In the genomic region with DNA sequence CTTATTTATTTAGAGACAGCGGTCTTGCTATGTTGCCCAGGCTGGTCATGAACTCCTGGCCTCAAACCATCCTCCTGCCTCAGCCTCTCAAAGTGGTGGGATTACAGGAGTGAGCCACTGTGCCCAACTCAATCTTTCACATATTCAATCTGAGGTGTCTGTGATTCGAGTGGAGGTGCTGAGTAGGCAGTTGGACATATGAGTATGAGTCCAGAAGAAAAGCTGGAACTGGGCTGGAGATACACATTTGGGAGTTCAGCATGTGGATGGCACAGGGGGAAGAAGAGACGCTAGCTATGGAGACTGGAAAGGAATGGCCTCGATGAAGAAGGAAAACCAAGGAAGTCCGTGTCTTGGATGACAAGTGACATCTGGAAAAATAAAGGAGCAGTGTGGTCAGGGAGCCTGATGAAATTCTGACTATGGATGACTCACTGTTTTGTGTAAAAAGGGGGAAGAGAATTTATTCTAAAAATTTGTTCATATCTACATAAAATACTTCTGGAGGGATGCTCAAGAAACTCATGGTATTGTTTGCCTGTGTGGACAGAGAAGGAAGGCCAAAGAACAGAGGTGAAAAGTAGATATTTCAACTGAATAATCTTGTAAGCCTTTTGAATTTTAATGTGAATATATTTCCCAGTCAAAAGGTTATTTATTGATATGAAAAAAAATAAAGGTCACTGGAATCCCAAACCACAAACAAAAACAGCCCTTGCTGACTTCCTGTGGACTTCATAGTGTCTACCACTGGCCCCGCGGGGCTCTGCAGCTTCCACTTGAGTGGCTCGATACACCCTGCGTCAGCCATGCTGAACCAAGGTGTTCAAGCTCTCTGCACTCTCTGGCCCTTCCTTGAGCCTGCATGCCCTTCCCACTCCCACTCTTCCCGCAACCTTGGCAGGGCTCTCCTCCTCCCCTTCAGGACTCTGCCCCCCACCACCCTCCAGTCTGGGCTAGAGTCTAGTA, we compare ENCODE assay signal across 9 cellular contexts. TPM values are rescaled to one million over a fixed set of nuclear protein-coding genes. Genes with fewer than 3 reads are reported as not detected.
A peak's percentile ranks its signal among the peaks of the same experiment; 100 is the strongest.
DNase-seq lines count a peak whose midpoint lies in the region; ATAC-seq and TF ChIP-seq lines count a peak whose summit lies in the region.
"Had no signal": no experiment of that assay in that cellular context is flagged by ENCODE, and none has a peak within 500 bp of the region (broad histone marks: within the 10 kb centered on the region; RNA-seq: fewer than 3 reads in every experiment).

No MANE protein-coding gene starts in this region.

- no peaks in the 10 kb centered on the region for H3K36me3 ChIP-seq in fibroblast of lung (ENCODE audit: control insufficient read depth, insufficient read depth, low read length)

- peak overlapping the region; percentile 66 for H3K4me2 ChIP-seq in fibroblast of lung (ENCODE audit: extremely low read depth, insufficient read depth, low read length)

- DNase-seq in activated T-cell treated with anti-CD3 and anti-CD28 coated beads, Interleukin-2, amount 50 U/mL, for 72 hours = no peak
- DNase-seq in activated T-cell treated with anti-CD3 and anti-CD28 coated beads for 4 hours (no peak), RKO (ENCODE audit: low spot score) (peak; percentile 48), fibroblast of lung (ENCODE audit: low read depth in 2 of 2) (peak; percentile 69 to 92), NCI-H345 (lab: John Stamatoyannopoulos, UW) (no peak)
- DNase-seq in stimulated activated naive B cell treated with anti-CD40 and anti-IgM and Interleukin-4, amounts not matched to agents 10 μg/mL and 1 μg/mL and 100 μg/mL, for 72 hours = no peak

- H2AFZ ChIP-seq in fibroblast of lung (ENCODE audit: low read length) = peak overlapping the region; percentile 47

- H3K4me1 ChIP-seq in fibroblast of lung (ENCODE audit: control insufficient read depth, extremely low read depth, insufficient read depth, low read length) = peaks cover 8% of the 10 kb centered on the region

- no peaks in the 10 kb centered on the region for H3K27me3 Mint-ChIP-seq in activated T-cell treated with anti-CD3 and anti-CD28 coated beads, Interleukin-2, amount 50 U/mL, for 72 hours (ENCODE audit: low read depth)
- H3K27me3 Mint-ChIP-seq in stimulated activated naive B cell treated with anti-CD40 and anti-IgM and Interleukin-4, amounts not matched to agents 10 μg/mL and 1 μg/mL and 100 μg/mL, for 72 hours = no peaks in the 10 kb centered on the region
- H3K27me3 Mint-ChIP-seq: central memory CD8-positive, alpha-beta T cell had no signal

- H3K9me3 Mint-ChIP-seq in activated T-cell treated with anti-CD3 and anti-CD28 coated beads, Interleukin-2, amount 50 U/mL, for 72 hours = no peaks in the 10 kb centered on the region
- peaks cover 0 to 3% of the 10 kb centered on the region in 2 donors for H3K9me3 Mint-ChIP-seq in stimulated activated naive B cell treated with anti-CD40 and anti-IgM and Interleukin-4, amounts not matched to agents 10 μg/mL and 1 μg/mL and 100 μg/mL, for 72 hours
- H3K9me3 Mint-ChIP-seq: central memory CD8-positive, alpha-beta T cell had no signal

- no peak overlapping the region for H3K9ac ChIP-seq in fibroblast of lung (ENCODE audit: insufficient read depth, low read length)

- H4K20me1 ChIP-seq in fibroblast of lung (ENCODE audit: control insufficient read depth, extremely low read depth, insufficient read depth, low read length) = no peaks in the 10 kb centered on the region

- H3K27ac ChIP-seq in fibroblast of lung (ENCODE audit: insufficient read depth, low read length) = peak overlapping the region; percentile 25

- no peak for ATAC-seq in activated T-cell treated with anti-CD3 and anti-CD28 coated beads, Interleukin-2, amount 50 U/mL, for 72 hours (replicated peaks in 1 of 2)
- ATAC-seq in stimulated activated naive B cell treated with anti-CD40 and anti-IgM and Interleukin-4, amounts not matched to agents 10 μg/mL and 1 μg/mL and 100 μg/mL, for 72 hours (replicated peaks) = peak; percentile 47 to 69
- no peak for ATAC-seq in GM21515 (IDR thresholded peaks at IDR 0.05; ENCODE audit: unreplicated experiment)
- ATAC-seq in GM19463 (IDR thresholded peaks at IDR 0.05; ENCODE audit: unreplicated experiment) = no peak

- H3K27me3 ChIP-seq in fibroblast of lung (ENCODE audit: control insufficient read depth, insufficient read depth, low read length) = no peaks in the 10 kb centered on the region

- peaks cover 0 to 5% of the 10 kb centered on the region in 2 donors for H3K36me3 Mint-ChIP-seq in activated T-cell treated with anti-CD3 and anti-CD28 coated beads, Interleukin-2, amount 50 U/mL, for 72 hours (ENCODE audit: insufficient read depth in 2 of 2)
- H3K36me3 Mint-ChIP-seq in stimulated activated naive B cell treated with anti-CD40 and anti-IgM and Interleukin-4, amounts not matched to agents 10 μg/mL and 1 μg/mL and 100 μg/mL, for 72 hours = no peaks in the 10 kb centered on the region

- H3K79me2 ChIP-seq in fibroblast of lung (ENCODE audit: control insufficient read depth, insufficient read depth, low read length) = no peaks in the 10 kb centered on the region

- H3K4me1 Mint-ChIP-seq in activated T-cell treated with anti-CD3 and anti-CD28 coated beads, Interleukin-2, amount 50 U/mL, for 72 hours (ENCODE audit: low read depth) = peaks cover 60% of the 10 kb centered on the region
- peaks cover 37 to 70% of the 10 kb centered on the region in 2 donors for H3K4me1 Mint-ChIP-seq in stimulated activated naive B cell treated with anti-CD40 and anti-IgM and Interleukin-4, amounts not matched to agents 10 μg/mL and 1 μg/mL and 100 μg/mL, for 72 hours

- H3K4me3 ChIP-seq in fibroblast of lung (replicated peaks in 1 of 4; ENCODE audit: control extremely low read depth in 1 of 4, insufficient read depth in 1 of 4, low read depth in 3 of 4, low read length in 4 of 4) = no peak overlapping the region

- no peaks in the 10 kb centered on the region for H3K9me3 ChIP-seq in fibroblast of lung (ENCODE audit: control insufficient read depth, insufficient read depth, low read depth, low read length)

- H3K27ac Mint-ChIP-seq in activated T-cell treated with anti-CD3 and anti-CD28 coated beads, Interleukin-2, amount 50 U/mL, for 72 hours = peak overlapping the region; percentile 67
- peak overlapping the region; percentile 62 for H3K27ac Mint-ChIP-seq in stimulated activated naive B cell treated with anti-CD40 and anti-IgM and Interleukin-4, amounts not matched to agents 10 μg/mL and 1 μg/mL and 100 μg/mL, for 72 hours

- H3K4me3 Mint-ChIP-seq in activated T-cell treated with anti-CD3 and anti-CD28 coated beads, Interleukin-2, amount 50 U/mL, for 72 hours = peak overlapping the region in 1 of 2 donors; percentile 33
- H3K4me3 Mint-ChIP-seq in stimulated activated naive B cell treated with anti-CD40 and anti-IgM and Interleukin-4, amounts not matched to agents 10 μg/mL and 1 μg/mL and 100 μg/mL, for 72 hours = peak overlapping the region; percentile 23 to 50
- H3K4me3 Mint-ChIP-seq: central memory CD8-positive, alpha-beta T cell had no signal

- TF ChIP-seq CTCF in fibroblast of lung (conservative IDR thresholded peaks at IDR 0.05 in 1 of 2, IDR thresholded peaks at IDR 0.05 in 1 of 2; ENCODE audit: low read depth in 1 of 2, low read length in 2 of 2) = no peak

RNA-seq across cellular contexts. Expression of a gene that starts 8.9 kb away (rescaled TPM):
- total RNA-seq in activated T-cell treated with anti-CD3 and anti-CD28 coated beads, Interleukin-2, amount 50 U/mL, for 72 hours = 100 to 1,000 TPM; 115 to 116 TPM
- total RNA-seq in fibroblast of lung = 87.6 and 100 TPM in 2 replicates
- polyA plus RNA-seq in fibroblast of lung = 67.8 and 81.1 TPM in 2 replicates
- polyA plus RNA-seq in fibroblast of lung (2012) = 50.9 and 52.4 TPM in 2 replicates
- 12.2 and 26.8 TPM in 2 replicates for polyA minus RNA-seq in fibroblast of lung (ENCODE audit: low replicate concordance)

RNA-seq across cellular contexts. Expression of a gene that starts 48.2 kb away (rescaled TPM):
- under 1 TPM; 0.51 to 0.96 TPM for total RNA-seq in activated T-cell treated with anti-CD3 and anti-CD28 coated beads, Interleukin-2, amount 50 U/mL, for 72 hours
- total RNA-seq in fibroblast of lung = 0.17 TPM in 1 of 2 replicates, not detected in the other
- 0.02 TPM in 1 of 2 replicates, not detected in the other for polyA plus RNA-seq in fibroblast of lung
- polyA plus RNA-seq in fibroblast of lung (2012) = 0.06 and 0.09 TPM in 2 replicates
- polyA minus RNA-seq in fibroblast of lung (ENCODE audit: low replicate concordance) = not detected in 2 replicates

Comparison
In these comparisons a context has a peak if more than half of its experiments do, and no peak if none do; other contexts are left out.
1. ATAC-seq: peak in stimulated activated naive B cell treated with anti-CD40 and anti-IgM and Interleukin-4, amounts not matched to agents 10 μg/mL and 1 μg/mL and 100 μg/mL, for 72 hours (2 of 2); none in activated T-cell treated with anti-CD3 and anti-CD28 coated beads, Interleukin-2, amount 50 U/mL, for 72 hours (0 of 2), GM21515 (single experiment) and GM19463 (single experiment).
2. DNase-seq: peak in RKO (single experiment) and fibroblast of lung (2 of 2); none in activated T-cell treated with anti-CD3 and anti-CD28 coated beads, Interleukin-2, amount 50 U/mL, for 72 hours (0 of 2), activated T-cell treated with anti-CD3 and anti-CD28 coated beads for 4 hours (single experiment), stimulated activated naive B cell treated with anti-CD40 and anti-IgM and Interleukin-4, amounts not matched to agents 10 μg/mL and 1 μg/mL and 100 μg/mL, for 72 hours (single experiment) and NCI-H345 (single experiment).